ENCODE assay signal across 10 cellular contexts in the genomic region with DNA sequence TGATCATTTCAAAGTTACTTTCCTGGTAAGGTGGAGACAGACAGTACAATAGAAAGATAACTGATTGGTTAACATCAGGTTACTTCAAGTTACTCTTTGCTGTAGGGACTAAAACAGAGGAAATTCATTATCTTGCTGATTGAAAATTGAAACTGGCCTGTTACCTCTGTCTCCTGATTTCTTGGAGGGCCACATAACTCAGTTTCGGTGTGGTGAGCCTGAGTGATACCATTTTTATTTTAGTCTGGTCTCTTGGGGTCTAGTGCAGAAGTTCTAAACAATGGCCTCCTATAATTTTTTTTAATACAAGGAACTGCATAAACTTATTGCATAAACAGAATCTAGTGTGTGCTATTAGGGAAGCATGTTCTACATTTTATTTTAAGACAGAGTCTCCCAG. TPM values are rescaled to one million over a fixed set of nuclear protein-coding genes. Genes with fewer than 3 reads are reported as not detected.
DNase-seq lines count a peak whose midpoint lies in the region; ATAC-seq and TF ChIP-seq lines count a peak whose summit lies in the region.
"Had no signal": no experiment of that assay in that cellular context is flagged by ENCODE, and none has a peak within 500 bp of the region (broad histone marks: within the 10 kb centered on the region; RNA-seq: fewer than 3 reads in every experiment).

No MANE protein-coding gene starts in this region.

- no peaks in the 10 kb centered on the region for H3K9me3 Mint-ChIP-seq in activated naive CD4-positive, alpha-beta T cell treated with anti-CD3 and anti-CD28 coated beads, Interleukin-2, amount 10 ng/mL, durations not matched to agents 7 days and 5 days
- H3K9me3 Mint-ChIP-seq in T-helper 1 cell treated with Interleukin-12 subunit alpha and Interleukin-12 subunit beta and Interleukin-4 antibody, amounts not matched to agents 30 μg/mL and 1 μg/mL, for 36 hours = no peaks in the 10 kb centered on the region

- H3K27me3 Mint-ChIP-seq in activated naive CD4-positive, alpha-beta T cell treated with anti-CD3 and anti-CD28 coated beads, Interleukin-2, amount 10 ng/mL, durations not matched to agents 7 days and 5 days = no peaks in the 10 kb centered on the region
- no peaks in the 10 kb centered on the region for H3K27me3 Mint-ChIP-seq in T-helper 1 cell treated with Interleukin-12 subunit alpha and Interleukin-12 subunit beta and Interleukin-4 antibody, amounts not matched to agents 30 μg/mL and 1 μg/mL, for 36 hours (ENCODE audit: low read depth)

- CTCF ChIA-PET in activated naive CD4-positive, alpha-beta T cell treated with anti-CD3 and anti-CD28 coated beads, Interleukin-2, amount 10 ng/mL, durations not matched to agents 7 days and 5 days (lab: Charles Lee) = interaction anchor here (0.9 kb wide), 1 partner anchor 41 kb away, joined by 3 read pairs; no protein-coding TSS in a partner anchor

- no peak for DNase-seq in activated naive CD4-positive, alpha-beta T cell treated with anti-CD3 and anti-CD28 coated beads, Interleukin-2, amount 10 ng/mL, durations not matched to agents 7 days and 5 days
- no peak for DNase-seq in activated naive CD4-positive, alpha-beta T cell (lab: John Stamatoyannopoulos, UW)
- DNase-seq in upper lobe of right lung (no peak), Right ventricle myocardium inferior (ENCODE audit: missing footprints) (no peak), GM19240 (ENCODE audit: insufficient read length, low spot score) (no peak)
- DNase-seq: activated gamma-delta T cell treated with Interleukin-2 at 50 U/mL for 16 hours; stimulated activated CD4-positive, alpha-beta T cell treated with anti-CD3 and anti-CD28 coated beads, Interleukin-4, amount 100 ng/mL, for 1 hour had no signal

- intact Hi-C loops in upper lobe of right lung (cut with DNase I) = no loop called here
- intact Hi-C loops in Right ventricle myocardium inferior (cut with DNase I) = no loop called here

- no peak for ATAC-seq in upper lobe of right lung
- ATAC-seq in Right ventricle myocardium inferior = no peak
- ATAC-seq in GM21526 (IDR thresholded peaks at IDR 0.05; ENCODE audit: low FRiP score, unreplicated experiment) = no peak

- H3K4me3 Mint-ChIP-seq in activated naive CD4-positive, alpha-beta T cell treated with anti-CD3 and anti-CD28 coated beads, Interleukin-2, amount 10 ng/mL, durations not matched to agents 7 days and 5 days = peak overlapping the region; percentile 85
- H3K4me3 Mint-ChIP-seq in T-helper 1 cell treated with Interleukin-12 subunit alpha and Interleukin-12 subunit beta and Interleukin-4 antibody, amounts not matched to agents 30 μg/mL and 1 μg/mL, for 36 hours = peak overlapping the region; percentile 99

- H3K27me3 ChIP-seq in iPS-20b (ENCODE audit: insufficient read depth, low read length) (no peaks in the 10 kb centered on the region), upper lobe of right lung (no peaks in the 10 kb centered on the region)

- peaks cover 17% of the 10 kb centered on the region for H3K36me3 Mint-ChIP-seq in activated naive CD4-positive, alpha-beta T cell treated with anti-CD3 and anti-CD28 coated beads, Interleukin-2, amount 10 ng/mL, durations not matched to agents 7 days and 5 days
- H3K36me3 Mint-ChIP-seq in T-helper 1 cell treated with Interleukin-12 subunit alpha and Interleukin-12 subunit beta and Interleukin-4 antibody, amounts not matched to agents 30 μg/mL and 1 μg/mL, for 36 hours (ENCODE audit: low read depth) = peaks cover 17% of the 10 kb centered on the region

- peak overlapping the region; percentile 92 for H3K27ac Mint-ChIP-seq in activated naive CD4-positive, alpha-beta T cell treated with anti-CD3 and anti-CD28 coated beads, Interleukin-2, amount 10 ng/mL, durations not matched to agents 7 days and 5 days
- H3K27ac Mint-ChIP-seq in T-helper 1 cell treated with Interleukin-12 subunit alpha and Interleukin-12 subunit beta and Interleukin-4 antibody, amounts not matched to agents 30 μg/mL and 1 μg/mL, for 36 hours = peak overlapping the region; percentile 100

- peak overlapping the region; percentile 97; the same call in 1 of the 2 replicates for H3K9ac ChIP-seq in iPS-20b (ENCODE audit: low read depth, low read length)

- H3K4me1 ChIP-seq in iPS-20b (ENCODE audit: insufficient read depth, low read length) (peaks cover 17% of the 10 kb centered on the region), upper lobe of right lung (peaks cover 27% of the 10 kb centered on the region)

- no peaks in the 10 kb centered on the region for H3K9me3 ChIP-seq in iPS-20b (ENCODE audit: insufficient read depth, low read depth, low read length)
- no peaks in the 10 kb centered on the region for H3K9me3 ChIP-seq in upper lobe of right lung

- H3K4me3 ChIP-seq in iPS-20b (ENCODE audit: low read length) (peak overlapping the region; percentile 80), upper lobe of right lung (no peak overlapping the region)

- no peak overlapping the region for H3K27ac ChIP-seq in iPS-20b (ENCODE audit: low read length)
- H3K27ac ChIP-seq in upper lobe of right lung = peak overlapping the region; percentile 94

- peaks cover 53% of the 10 kb centered on the region for H3K4me1 Mint-ChIP-seq in activated naive CD4-positive, alpha-beta T cell treated with anti-CD3 and anti-CD28 coated beads, Interleukin-2, amount 10 ng/mL, durations not matched to agents 7 days and 5 days
- H3K4me1 Mint-ChIP-seq in T-helper 1 cell treated with Interleukin-12 subunit alpha and Interleukin-12 subunit beta and Interleukin-4 antibody, amounts not matched to agents 30 μg/mL and 1 μg/mL, for 36 hours (ENCODE audit: low read depth) = peaks cover 33% of the 10 kb centered on the region

- H3K36me3 ChIP-seq in iPS-20b (ENCODE audit: insufficient read depth, low read depth, low read length) (peaks cover 17% of the 10 kb centered on the region; the same call in 1 of the 2 replicates), upper lobe of right lung (no peaks in the 10 kb centered on the region)

- TF ChIP-seq CTCF in upper lobe of right lung (IDR thresholded peaks at IDR 0.05) = no peak

RNA-seq across cellular contexts. Expression of gene ICE2, which starts 1.2 kb away (rescaled TPM):
- total RNA-seq in upper lobe of right lung (49.9 TPM), Right ventricle myocardium inferior (21.9 TPM)
